Comparison of ENCODE assay signal across 7 cellular contexts in genomic region chr4:182143086-182143821, GRCh38.
DNase-seq lines count a peak whose midpoint lies in the region; ATAC-seq and TF ChIP-seq lines count a peak whose summit lies in the region.

No MANE protein-coding gene starts in this region.

- peak overlapping the region; percentile 53 for H3K4me3 Mint-ChIP-seq in activated CD8-positive, alpha-beta T cell treated with anti-CD3 and anti-CD28 coated beads, Interleukin-2, amount 10 ng/mL, durations not matched to agents 7 days and 5 days

- peaks cover 26% of the 10 kb centered on the region for H3K4me1 ChIP-seq in HAP-1
- no peaks in the 10 kb centered on the region for H3K4me1 ChIP-seq in iPS-15b (ENCODE audit: control insufficient read depth, insufficient read depth, low read length)
- H3K4me1 ChIP-seq in smooth muscle cell (ENCODE audit: low read depth): peaks cover 41% of the 10 kb centered on the region

- peaks cover 59% of the 10 kb centered on the region for H3K27me3 Mint-ChIP-seq in activated CD8-positive, alpha-beta T cell treated with anti-CD3 and anti-CD28 coated beads, Interleukin-2, amount 10 ng/mL, durations not matched to agents 7 days and 5 days (ENCODE audit: low read depth)

- H3K27me3 ChIP-seq in HAP-1 (ENCODE audit: low read depth) (no peaks in the 10 kb centered on the region), iPS-15b (ENCODE audit: control insufficient read depth, insufficient read depth, low read length) (peaks cover 26% of the 10 kb centered on the region), smooth muscle cell (ENCODE audit: low read depth) (no peaks in the 10 kb centered on the region)

- peaks cover 6% of the 10 kb centered on the region for H3K36me3 Mint-ChIP-seq in activated CD8-positive, alpha-beta T cell treated with anti-CD3 and anti-CD28 coated beads, Interleukin-2, amount 10 ng/mL, durations not matched to agents 7 days and 5 days (ENCODE audit: low read depth)

- peak; percentile 2 for TF ChIP-seq CTCF in smooth muscle cell (IDR thresholded peaks at IDR 0.05; ENCODE audit: borderline replicate concordance, insufficient read depth, poor library complexity, severe bottlenecking)

- peaks cover 6% of the 10 kb centered on the region for H4K20me1 ChIP-seq in smooth muscle cell (ENCODE audit: low read depth)

- H3K4me3 ChIP-seq in HAP-1 (peak overlapping the region; percentile 78), iPS-15b (ENCODE audit: low read depth, low read length) (peak overlapping the region; percentile 82), smooth muscle cell (peak overlapping the region; percentile 91)

- in situ Hi-C loops in HAP-1 (cut with MboI; ENCODE audit: low sequenced_read_pairs): no loop called here

- no peak for ATAC-seq in activated CD8-positive, alpha-beta T cell treated with anti-CD3 and anti-CD28 coated beads, Interleukin-2, amount 10 ng/mL, durations not matched to agents 7 days and 5 days
- ATAC-seq in GM19395 (IDR thresholded peaks at IDR 0.05; ENCODE audit: unreplicated experiment): no peak

- H3F3A ChIP-seq in smooth muscle cell (ENCODE audit: low read depth): no peaks in the 10 kb centered on the region

- peak overlapping the region; percentile 56 for H2AFZ ChIP-seq in smooth muscle cell (ENCODE audit: low read depth)

- WGBS in smooth muscle cell (ENCODE audit: low lambda C conversion rate): under 1% methylated on average over 34 of the region's 36 CpGs

- H3K9ac ChIP-seq in iPS-15b (ENCODE audit: low read depth, low read length) (peak overlapping the region; percentile 63), smooth muscle cell (ENCODE audit: low read depth) (peak overlapping the region; percentile 94)

- no peaks in the 10 kb centered on the region for H3K9me3 Mint-ChIP-seq in activated CD8-positive, alpha-beta T cell treated with anti-CD3 and anti-CD28 coated beads, Interleukin-2, amount 10 ng/mL, durations not matched to agents 7 days and 5 days (ENCODE audit: insufficient read depth)

- peak overlapping the region; percentile 88 for H3K27ac ChIP-seq in smooth muscle cell (ENCODE audit: low read depth)

- POLR2A ChIA-PET in activated CD8-positive, alpha-beta T cell treated with anti-CD3 and anti-CD28 coated beads, Interleukin-2, amount 10 ng/mL, durations not matched to agents 7 days and 5 days (lab: Charles Lee): no interaction called here

- H3K27ac Mint-ChIP-seq in activated CD8-positive, alpha-beta T cell treated with anti-CD3 and anti-CD28 coated beads, Interleukin-2, amount 10 ng/mL, durations not matched to agents 7 days and 5 days: peak overlapping the region; percentile 57

- peak in 1 of 2 experiments; percentile 39 for DNase-seq in HAP-1 (ENCODE audit: low spot score in 2 of 2)
- DNase-seq in activated CD8-positive, alpha-beta T cell treated with anti-CD3 and anti-CD28 coated beads, Interleukin-2, amount 10 ng/mL, durations not matched to agents 7 days and 5 days: no peak
- DNase-seq in smooth muscle cell (lab: John Stamatoyannopoulos, UW; ENCODE audit: unreplicated experiment): peak; percentile 28
- no peak for DNase-seq in RPMI8226
- no peak for DNase-seq in effector CD8-positive, alpha-beta T cell (lab: John Stamatoyannopoulos, UW)

- H3K36me3 ChIP-seq in HAP-1 (replicated peaks): no peaks in the 10 kb centered on the region; the same call in 1 of the 2 replicates
- no peaks in the 10 kb centered on the region for H3K36me3 ChIP-seq in iPS-15b (ENCODE audit: control insufficient read depth, insufficient read depth, low read length)
- no peaks in the 10 kb centered on the region for H3K36me3 ChIP-seq in smooth muscle cell (ENCODE audit: low read depth)

- CTCF ChIA-PET in activated CD8-positive, alpha-beta T cell treated with anti-CD3 and anti-CD28 coated beads, Interleukin-2, amount 10 ng/mL, durations not matched to agents 7 days and 5 days (lab: Charles Lee): no interaction called here

- no peaks in the 10 kb centered on the region for H3K9me3 ChIP-seq in HAP-1
- H3K9me3 ChIP-seq in iPS-15b (ENCODE audit: control insufficient read depth, insufficient read depth, low read length): no peaks in the 10 kb centered on the region
- H3K9me3 ChIP-seq in smooth muscle cell (replicated peaks; ENCODE audit: low read depth): no peaks in the 10 kb centered on the region

- H3K4me1 Mint-ChIP-seq in activated CD8-positive, alpha-beta T cell treated with anti-CD3 and anti-CD28 coated beads, Interleukin-2, amount 10 ng/mL, durations not matched to agents 7 days and 5 days (ENCODE audit: low read depth): peaks cover 14% of the 10 kb centered on the region

- peak overlapping the region; percentile 92 for H3K4me2 ChIP-seq in smooth muscle cell

- H3K79me2 ChIP-seq in smooth muscle cell (ENCODE audit: low read depth): peaks cover 49% of the 10 kb centered on the region
